ENCODE assay signal across 9 cellular contexts in genomic region chr11:19714387-19715363, GRCh38. TPM values are rescaled to one million over a fixed set of nuclear protein-coding genes. Genes with fewer than 3 reads are reported as not detected.
DNase-seq lines count a peak whose midpoint lies in the region; ATAC-seq and TF ChIP-seq lines count a peak whose summit lies in the region.
"Had no signal": no experiment of that assay in that cellular context is flagged by ENCODE, and none has a peak within 500 bp of the region (broad histone marks: within the 10 kb centered on the region; RNA-seq: fewer than 3 reads in every experiment).

No MANE protein-coding gene starts in this region.

- TF ChIP-seq POLR2A in heart left ventricle (IDR thresholded peaks at IDR 0.05) (peak in 1 of 2 donors; percentile 18), prostate gland (IDR thresholded peaks at IDR 0.05) (no peak)

- H3K27ac ChIP-seq in heart left ventricle (peak overlapping the region; percentile 39 to 98 (median 94)), prostate gland (peak overlapping the region; percentile 67 to 85)
- H3K27ac ChIP-seq: C4-2B had no signal

- DNase-seq in T-helper 1 cell (no peak), heart left ventricle (peak; percentile 68 to 83 (median 78)), prostate gland (ENCODE audit: low spot score) (peak; percentile 56), amniotic stem cell (lab: John Stamatoyannopoulos, UW) (no peak)
- DNase-seq in central memory CD4-positive, alpha-beta T cell = no peak
- no peak for DNase-seq in activated CD4-positive, CD25-positive, alpha-beta regulatory T cell treated with anti-CD3 and anti-CD28 coated beads, Interleukin-2, amount 50 U/mL, for 72 hours

- peak overlapping the region; percentile 52 to 89 (median 72) for H3K4me3 ChIP-seq in heart left ventricle
- peak overlapping the region; percentile 45 to 51 for H3K4me3 ChIP-seq in prostate gland

- H3K27ac Mint-ChIP-seq in T-helper 1 cell treated with Interleukin-12 subunit alpha and Interleukin-12 subunit beta and Interleukin-4 antibody, amounts not matched to agents 30 μg/mL and 1 μg/mL, for 36 hours = no peak overlapping the region
- H3K27ac Mint-ChIP-seq in activated naive CD8-positive, alpha-beta T cell = no peak overlapping the region

- intact Hi-C loops in heart left ventricle (cut with DNase I) = loop anchor here in 4 of 10 donors (1.0 to 10.0 kb wide), 7 partner anchors 28 to 150 kb away; no protein-coding TSS in a partner anchor
- intact Hi-C loops in prostate gland (cut with DNase I) = loop anchor here (5.0 kb wide), 3 partner anchors 42 to 137 kb away; no protein-coding TSS in a partner anchor

- H3K9me3 ChIP-seq in heart left ventricle = no peaks in the 10 kb centered on the region
- H3K9me3 ChIP-seq in prostate gland = no peaks in the 10 kb centered on the region

- no peaks in the 10 kb centered on the region for H3K36me3 ChIP-seq in heart left ventricle
- H3K36me3 ChIP-seq in prostate gland = no peaks in the 10 kb centered on the region

- H3K27me3 Mint-ChIP-seq in T-helper 1 cell treated with Interleukin-12 subunit alpha and Interleukin-12 subunit beta and Interleukin-4 antibody, amounts not matched to agents 30 μg/mL and 1 μg/mL, for 36 hours (ENCODE audit: low read depth) = peaks cover 87% of the 10 kb centered on the region
- peaks cover 10% of the 10 kb centered on the region for H3K27me3 Mint-ChIP-seq in activated naive CD8-positive, alpha-beta T cell

- peak; percentile 37 to 64 (median 44) for ATAC-seq in heart left ventricle

- peak overlapping the region; percentile 16 for H3K4me3 Mint-ChIP-seq in T-helper 1 cell treated with Interleukin-12 subunit alpha and Interleukin-12 subunit beta and Interleukin-4 antibody, amounts not matched to agents 30 μg/mL and 1 μg/mL, for 36 hours
- H3K4me3 Mint-ChIP-seq in activated naive CD8-positive, alpha-beta T cell = peak overlapping the region; percentile 87

- H3K4me1 Mint-ChIP-seq in T-helper 1 cell treated with Interleukin-12 subunit alpha and Interleukin-12 subunit beta and Interleukin-4 antibody, amounts not matched to agents 30 μg/mL and 1 μg/mL, for 36 hours (ENCODE audit: low read depth) = peaks cover 20% of the 10 kb centered on the region
- peaks cover 21% of the 10 kb centered on the region for H3K4me1 Mint-ChIP-seq in activated naive CD8-positive, alpha-beta T cell (ENCODE audit: low read depth)

- peaks cover 5% of the 10 kb centered on the region for H3K36me3 Mint-ChIP-seq in T-helper 1 cell treated with Interleukin-12 subunit alpha and Interleukin-12 subunit beta and Interleukin-4 antibody, amounts not matched to agents 30 μg/mL and 1 μg/mL, for 36 hours (ENCODE audit: low read depth)
- no peaks in the 10 kb centered on the region for H3K36me3 Mint-ChIP-seq in activated naive CD8-positive, alpha-beta T cell

- H3K9me3 Mint-ChIP-seq in T-helper 1 cell treated with Interleukin-12 subunit alpha and Interleukin-12 subunit beta and Interleukin-4 antibody, amounts not matched to agents 30 μg/mL and 1 μg/mL, for 36 hours = no peaks in the 10 kb centered on the region
- no peaks in the 10 kb centered on the region for H3K9me3 Mint-ChIP-seq in activated naive CD8-positive, alpha-beta T cell (ENCODE audit: low read depth)

- H3K4me1 ChIP-seq in heart left ventricle (peaks cover 0 to 72% (median 42%) of the 10 kb centered on the region in 12 donors), prostate gland (replicated peaks) (peaks cover 4% of the 10 kb centered on the region)

- H3K27me3 ChIP-seq in heart left ventricle = peaks cover 0 to 30% (median 0%) of the 10 kb centered on the region in 9 donors
- no peaks in the 10 kb centered on the region for H3K27me3 ChIP-seq in prostate gland (replicated peaks; ENCODE audit: insufficient read depth)

- 3 to 10% (median 3%) methylated on average over 9 to 25 of the region's 25 CpGs for WGBS in heart left ventricle, 4 donors
- WGBS in prostate gland = 6% methylated on average over 25 of the region's 25 CpGs

- peak in 1 of 12 donors; percentile 7 for TF ChIP-seq CTCF in heart left ventricle (IDR thresholded peaks at IDR 0.05)
- TF ChIP-seq CTCF in prostate gland (IDR thresholded peaks at IDR 0.05) = no peak

RNA-seq across cellular contexts. Expression of gene NAV2, which starts 2.0 kb away (rescaled TPM):
- 10 to 100 TPM; 12.3 to 46.5 (median 25.4) TPM for total RNA-seq in heart left ventricle
- 10 to 100 TPM in 1 of 2 donors, 1 to 10 TPM in 1; 7.6 to 20.2 TPM for polyA plus RNA-seq in heart left ventricle
- total RNA-seq in prostate gland = 10 to 100 TPM; 17.1 to 26.6 TPM

Comparison
In these comparisons a context has a peak if more than half of its experiments do, and no peak if none do; other contexts are left out.
1. DNase-seq: peak in heart left ventricle (5 of 5) and prostate gland (single experiment); none in T-helper 1 cell (0 of 5), central memory CD4-positive, alpha-beta T cell (single experiment), amniotic stem cell (single experiment) and activated CD4-positive, CD25-positive, alpha-beta regulatory T cell treated with anti-CD3 and anti-CD28 coated beads, Interleukin-2, amount 50 U/mL, for 72 hours (single experiment).